In genomic region chr9:71765693-71766092, GRCh38 we compare ENCODE assay signal across 8 cellular contexts. TPM values are rescaled to one million over a fixed set of nuclear protein-coding genes. Genes with fewer than 3 reads are reported as not detected.
DNase-seq lines count a peak whose midpoint lies in the region; ATAC-seq, FAIRE-seq and TF ChIP-seq lines count a peak whose summit lies in the region.

No MANE protein-coding gene starts in this region.

- peaks cover 71% of the 10 kb centered on the region for H3K4me1 Mint-ChIP-seq in CD8-positive, alpha-beta T cell (ENCODE audit: low read depth)
- H3K4me1 Mint-ChIP-seq in nephron, result peaks cover 56% of the 10 kb centered on the region

- H3K36me3 Mint-ChIP-seq in CD8-positive, alpha-beta T cell, result peaks cover 13% of the 10 kb centered on the region
- H3K36me3 Mint-ChIP-seq in nephron (ENCODE audit: low read depth), result no peaks in the 10 kb centered on the region

- peak overlapping the region; percentile 2 for H3K4me3 ChIP-seq in CD8-positive, alpha-beta T cell (ENCODE audit: low read depth, low read length)
- H3K4me3 ChIP-seq in Peyer's patch (peak overlapping the region in 2 of 4 donors; percentile 96 to 97), duodenal mucosa (ENCODE audit: low read depth in 1 of 2, low read length in 2 of 2) (peak overlapping the region; percentile 94 to 99)

- TF ChIP-seq POLR2A in Peyer's patch (IDR thresholded peaks at IDR 0.05) (no peak), GM12892 (IDR thresholded peaks at IDR 0.05; ENCODE audit: low read depth, low read length) (no peak)

- H3K4me3 Mint-ChIP-seq in CD8-positive, alpha-beta T cell, result peak overlapping the region; percentile 91
- peak overlapping the region; percentile 44 to 95 (median 69) for H3K4me3 Mint-ChIP-seq in nephron

- H3K27ac Mint-ChIP-seq in CD8-positive, alpha-beta T cell, result peak overlapping the region; percentile 42
- peak overlapping the region in 2 of 3 experiments; percentile 44 to 69 for H3K27ac Mint-ChIP-seq in nephron

- intact Hi-C loops in CD8-positive, alpha-beta T cell (cut with DNase I, micrococcal nuclease), result loop anchor here (1.0 to 10.0 kb wide), 10 partner anchors 9 to 1353 kb away; partner anchors contain the start of genes ZFAND5 (in 2 of the 2), ABHD17B (in 1 of the 2), C9orf85 (in 1 of the 2) and KLF9 (in 1 of the 2)

- no peaks in the 10 kb centered on the region for H3K27me3 ChIP-seq in CD8-positive, alpha-beta T cell (ENCODE audit: insufficient read depth, low read length)
- H3K27me3 ChIP-seq in Peyer's patch (no peaks in the 10 kb centered on the region), duodenal mucosa (ENCODE audit: control insufficient read depth in 1 of 2, insufficient read depth in 2 of 2, low read length in 2 of 2) (no peaks in the 10 kb centered on the region)

- FAIRE-seq in GM12892 (lab: Jason Lieb, UNC), result no peak

- H3K4me1 ChIP-seq in CD8-positive, alpha-beta T cell (ENCODE audit: insufficient read depth, low read length), result peaks cover 63% of the 10 kb centered on the region
- H3K4me1 ChIP-seq in Peyer's patch (peaks cover 0 to 59% (median 21%) of the 10 kb centered on the region in 4 donors), duodenal mucosa (ENCODE audit: control insufficient read depth in 1 of 2, insufficient read depth in 2 of 2, low read length in 2 of 2) (peaks cover 54 to 59% of the 10 kb centered on the region in 2 donors)

- POLR2A ChIA-PET in CD8-positive, alpha-beta T cell (lab: Charles Lee), result interaction anchor here (0.8 to 4.3 kb wide), 5 partner anchors 11 to 147 kb away, joined by 3 to 46 read pairs (median 5); no protein-coding TSS in a partner anchor

- no peak for ATAC-seq in CD8-positive, alpha-beta T cell
- ATAC-seq in GM18517 (IDR thresholded peaks at IDR 0.05; ENCODE audit: unreplicated experiment) (no peak), GM21515 (IDR thresholded peaks at IDR 0.05; ENCODE audit: unreplicated experiment) (no peak)

- no peaks in the 10 kb centered on the region for H3K27me3 Mint-ChIP-seq in CD8-positive, alpha-beta T cell (ENCODE audit: low read depth)
- peaks cover 11% of the 10 kb centered on the region for H3K27me3 Mint-ChIP-seq in nephron (ENCODE audit: low read depth)

- no peaks in the 10 kb centered on the region for H3K9me3 ChIP-seq in CD8-positive, alpha-beta T cell (ENCODE audit: low read length)
- H3K9me3 ChIP-seq in Peyer's patch (no peaks in the 10 kb centered on the region), duodenal mucosa (ENCODE audit: control insufficient read depth in 1 of 2, low read length in 2 of 2) (no peaks in the 10 kb centered on the region)

- no peak overlapping the region for H3K27ac ChIP-seq in CD8-positive, alpha-beta T cell (ENCODE audit: low read depth, low read length)
- peak overlapping the region; percentile 44 to 99 (median 96) for H3K27ac ChIP-seq in Peyer's patch
- no peak overlapping the region for H3K27ac ChIP-seq in duodenal mucosa (ENCODE audit: low read depth, low read length)

- no peak for DNase-seq in CD8-positive, alpha-beta T cell
- DNase-seq in Peyer's patch (no peak), GM12892 (ENCODE audit: insufficient read length) (no peak), NCI-H1436 treated with DMSO at 0.1 percent for 48 hours (lab: John Stamatoyannopoulos, UW) (no peak)

- TF ChIP-seq CTCF in CD8-positive, alpha-beta T cell (IDR thresholded peaks at IDR 0.05), result no peak
- TF ChIP-seq CTCF in Peyer's patch (IDR thresholded peaks at IDR 0.05) (no peak), nephron (IDR thresholded peaks at IDR 0.05; ENCODE audit: unreplicated experiment in 3 of 3) (no peak)

- H3K9ac ChIP-seq in duodenal mucosa (ENCODE audit: low read depth in 1 of 2, low read length in 2 of 2), result peak overlapping the region; percentile 22 to 85

- H3K36me3 ChIP-seq in CD8-positive, alpha-beta T cell (ENCODE audit: insufficient read depth, low read length), result no peaks in the 10 kb centered on the region
- no peaks in the 10 kb centered on the region for H3K36me3 ChIP-seq in Peyer's patch
- no peaks in the 10 kb centered on the region for H3K36me3 ChIP-seq in duodenal mucosa (ENCODE audit: control insufficient read depth in 1 of 2, insufficient read depth in 2 of 2, low read length in 2 of 2)

- CTCF ChIA-PET in CD8-positive, alpha-beta T cell (lab: Charles Lee), result interaction anchor here (1.2 to 7.0 kb wide), 5 partner anchors 15 to 259 kb away, joined by 3 to 88 read pairs (median 27); no protein-coding TSS in a partner anchor

- no peaks in the 10 kb centered on the region for H3K9me3 Mint-ChIP-seq in CD8-positive, alpha-beta T cell
- H3K9me3 Mint-ChIP-seq in nephron, result no peaks in the 10 kb centered on the region

RNA-seq across cellular contexts. Expression of gene CEMIP2, which starts 2.6 kb away (rescaled TPM):
- 100 to 1,000 TPM; 286 to 313 TPM for total RNA-seq in CD8-positive, alpha-beta T cell
- 100 to 1,000 TPM in 3 of 4 donors, 10 to 100 TPM in 1; 79.2 to 243 (median 215) TPM for total RNA-seq in Peyer's patch
- polyA plus RNA-seq in GM12892 (2012; ENCODE audit: missing spikeins), result 0.57 TPM

Comparison
In these comparisons a context has a peak if more than half of its experiments do, and no peak if none do; other contexts are left out.
1. H3K27ac ChIP-seq: peak in Peyer's patch (4 of 4); none in CD8-positive, alpha-beta T cell (single experiment) and duodenal mucosa (single experiment).